Comparison of ENCODE assay signal across 8 cellular contexts in genomic region chr16:81697321-81697885, GRCh38.
DNase-seq lines count a peak whose midpoint lies in the region; ATAC-seq, FAIRE-seq and TF ChIP-seq lines count a peak whose summit lies in the region.

No MANE protein-coding gene starts in this region.

- H3K9ac ChIP-seq in GM23248 (no peak overlapping the region), K562 (ENCODE audit: insufficient read depth in 1 of 2, low read depth in 2 of 2, low read length in 2 of 2) (no peak overlapping the region; a peak in 1 of 4 replicates)

- peaks cover 38% of the 10 kb centered on the region for H3K36me3 Mint-ChIP-seq in CD4-positive, CD25-positive, alpha-beta regulatory T cell

- H3K4me3 Mint-ChIP-seq in CD4-positive, CD25-positive, alpha-beta regulatory T cell: no peak overlapping the region

- TF ChIP-seq CTCF in K562 (IDR thresholded peaks at IDR 0.05 in 2 of 3, conservative IDR thresholded peaks at IDR 0.05 in 1 of 3; ENCODE audit: insufficient read depth in 2 of 3, low read depth in 1 of 3, low read length in 3 of 3) (peak; percentile 90 to 96 (median 94)), omental fat pad (IDR thresholded peaks at IDR 0.05) (no peak)

- no peak overlapping the region for H3K27ac ChIP-seq in CD4-positive, CD25-positive, alpha-beta regulatory T cell (ENCODE audit: insufficient read depth, low read length, poor library complexity, severe bottlenecking)
- no peak overlapping the region for H3K27ac ChIP-seq in GM23248
- H3K27ac ChIP-seq in K562 (ENCODE audit: extremely low read depth, low read depth, low read length): no peak overlapping the region

- in situ Hi-C loops in GM23248 (cut with MboI) (no loop called here), K562 (cut with MboI) (loop anchor here (5.0 kb wide), 1 partner anchor 75 kb away; no protein-coding TSS in a partner anchor)

- H2AFZ ChIP-seq in GM23248 (no peak overlapping the region), K562 (ENCODE audit: low read depth, low read length) (no peak overlapping the region)

- H3K9me3 ChIP-seq in CD4-positive, CD25-positive, alpha-beta regulatory T cell (ENCODE audit: control insufficient read depth in 2 of 2, low read length in 2 of 2): no peaks in the 10 kb centered on the region
- H3K9me3 ChIP-seq in GM23248 (ENCODE audit: low read depth): no peaks in the 10 kb centered on the region
- H3K9me3 ChIP-seq in K562 (replicated peaks; ENCODE audit: control insufficient read depth, insufficient read depth, low read depth, low read length): no peaks in the 10 kb centered on the region

- no peak overlapping the region for H3K4me3 ChIP-seq in CD4-positive, CD25-positive, alpha-beta regulatory T cell (ENCODE audit: low read depth, low read length)
- H3K4me3 ChIP-seq in GM23248 (no peak overlapping the region), K562 (no peak overlapping the region)

- no peaks in the 10 kb centered on the region for H3K4me1 ChIP-seq in CD4-positive, CD25-positive, alpha-beta regulatory T cell (ENCODE audit: control insufficient read depth, insufficient read depth, low read length, poor library complexity, severe bottlenecking)
- H3K4me1 ChIP-seq in GM23248 (ENCODE audit: insufficient read depth): no peaks in the 10 kb centered on the region
- H3K4me1 ChIP-seq in K562 (replicated peaks in 1 of 2; ENCODE audit: control insufficient read depth in 2 of 2, insufficient read depth in 2 of 2, low read length in 2 of 2): peaks cover 2 to 18% of the 10 kb centered on the region in 2 experiments; a peak in 4 of 5 replicates

- no peak; the same call in 1 of the 2 replicates for TF ChIP-seq EP300 in K562 (IDR thresholded peaks at IDR 0.05; ENCODE audit: low read length)

- H3K79me2 ChIP-seq in GM23248 (ENCODE audit: insufficient read depth): no peaks in the 10 kb centered on the region
- H3K79me2 ChIP-seq in K562 (ENCODE audit: control insufficient read depth, insufficient read depth, low read length): no peaks in the 10 kb centered on the region

- H3K4me2 ChIP-seq in GM23248 (ENCODE audit: unreplicated experiment) (no peak overlapping the region), K562 (ENCODE audit: insufficient read depth, low read length) (no peak overlapping the region)

- peaks cover 0 to 8% (median 2%) of the 10 kb centered on the region in 4 donors for H3K4me1 Mint-ChIP-seq in CD4-positive, CD25-positive, alpha-beta regulatory T cell

- no peak for TF ChIP-seq POLR2A in K562 (conservative IDR thresholded peaks at IDR 0.05)

- H4K20me1 ChIP-seq in GM23248 (ENCODE audit: insufficient read depth): no peaks in the 10 kb centered on the region
- H4K20me1 ChIP-seq in K562 (replicated peaks; ENCODE audit: control insufficient read depth, insufficient read depth, low read length): no peaks in the 10 kb centered on the region

- peaks cover 31% of the 10 kb centered on the region for H3K36me3 ChIP-seq in CD4-positive, CD25-positive, alpha-beta regulatory T cell (ENCODE audit: control insufficient read depth, insufficient read depth, low read length)
- H3K36me3 ChIP-seq in GM23248 (ENCODE audit: low read depth) (no peaks in the 10 kb centered on the region), K562 (ENCODE audit: control insufficient read depth, insufficient read depth, low read length) (peaks cover 61% of the 10 kb centered on the region)

- peak; percentile 92 for FAIRE-seq in K562 (lab: Jason Lieb, UNC)

- intact Hi-C loops in K562 (cut with micrococcal nuclease): loop anchor here (1.0 to 10.0 kb wide), 3 partner anchors 74 to 294 kb away; no protein-coding TSS in a partner anchor
- intact Hi-C loops in left colon (cut with DNase I, micrococcal nuclease): loop anchor here in 1 of 2 donors (10.0 kb wide), 1 partner anchor 53 kb away; no protein-coding TSS in a partner anchor

- POLR2A ChIA-PET in K562 (lab: Yijun Ruan, JAX): interaction anchor here (0.5 to 1.6 kb wide), 11 partner anchors 9 to 285 kb away, joined by 3 to 6 read pairs (median 3); no protein-coding TSS in a partner anchor

- no peak for ATAC-seq in CD4-positive, CD25-positive, alpha-beta regulatory T cell (ENCODE audit: low read depth in 2 of 2)
- peak; percentile 80 for ATAC-seq in SK-N-SH treated with all-trans-retinoic acid at 6 μM for 48 hours
- peak; percentile 93 for ATAC-seq in K562
- peak; percentile 78 for ATAC-seq in left colon
- ATAC-seq in omental fat pad (ENCODE audit: low FRiP score): no peak
- no peak for ATAC-seq in GM21717 (IDR thresholded peaks at IDR 0.05; ENCODE audit: unreplicated experiment)

- no peaks in the 10 kb centered on the region for H3K9me2 ChIP-seq in GM23248 (ENCODE audit: insufficient read depth)

- no peaks in the 10 kb centered on the region for H3F3A ChIP-seq in GM23248 (ENCODE audit: insufficient read depth)

- peak; percentile 83 to 92 for TF ChIP-seq RAD21 in K562 (CRISPR knock-in tag; conservative IDR thresholded peaks at IDR 0.05 in 1 of 2, IDR thresholded peaks at IDR 0.05 in 1 of 2)

- H3K9me3 Mint-ChIP-seq in CD4-positive, CD25-positive, alpha-beta regulatory T cell: no peaks in the 10 kb centered on the region

- peak in 2 of 3 donors; percentile 15 to 55 for DNase-seq in CD4-positive, CD25-positive, alpha-beta regulatory T cell
- DNase-seq in GM23248: peak; percentile 60
- DNase-seq in K562 (ENCODE audit: extremely low read depth in 1 of 4, low spot score in 3 of 4): peak; percentile 57 to 83 (median 74)
- DNase-seq in left colon: peak; percentile 52 to 72
- peak; percentile 28 to 36 for DNase-seq in stimulated activated CD8-positive, alpha-beta memory T cell treated with anti-CD3 and anti-CD28 coated beads, Interleukin-4, amount 100 ng/mL, for 1 hour (ENCODE audit: low read depth in 2 of 2, low spot score in 1 of 2)
- DNase-seq in omental fat pad (ENCODE audit: low spot score): no peak

- no peaks in the 10 kb centered on the region for H3K27me3 ChIP-seq in CD4-positive, CD25-positive, alpha-beta regulatory T cell (ENCODE audit: control insufficient read depth, insufficient read depth, low read length)
- H3K27me3 ChIP-seq in GM23248 (replicated peaks; ENCODE audit: insufficient read depth) (no peaks in the 10 kb centered on the region), K562 (ENCODE audit: control insufficient read depth in 2 of 2, insufficient read depth in 2 of 2, low read length in 2 of 2) (no peaks in the 10 kb centered on the region)

- no TSS peak for BruUV-seq in K562 (replicated peaks; lab: Mats Ljungman, UMichigan)

- CTCF ChIA-PET in K562 (lab: Yijun Ruan, JAX; ENCODE audit: low intra/inter-chr PET ratio): interaction anchor here (2.0 to 3.6 kb wide), 2 partner anchors 73 to 294 kb away, joined by 11 to 42 read pairs; no protein-coding TSS in a partner anchor

- H3K9me1 ChIP-seq in K562 (ENCODE audit: control insufficient read depth, insufficient read depth, low read length): no peaks in the 10 kb centered on the region

- no peak overlapping the region for H3K27ac Mint-ChIP-seq in CD4-positive, CD25-positive, alpha-beta regulatory T cell

- H3K27me3 Mint-ChIP-seq in CD4-positive, CD25-positive, alpha-beta regulatory T cell: no peaks in the 10 kb centered on the region

- WGBS in GM23248 (ENCODE audit: low coverage in 1 of 2, low lambda C conversion rate in 2 of 2, missing lambda C conversion rate in 2 of 2), 2 experiments: 95 to 96% methylated on average over 24 to 25 of the region's 25 CpGs
- 83% methylated on average over 24 of the region's 25 CpGs for WGBS in K562 (ENCODE audit: insufficient coverage, low coverage, missing lambda C conversion rate)

TF ChIP-seq in SK-N-SH treated with all-trans-retinoic acid at 6 μM for 48 hours, 23 proteins besides CTCF, POLR2A, EP300 and RAD21 (continues in another document):
- TF ChIP-seq TOX (CRISPR knock-in tag; IDR thresholded peaks at IDR 0.05; ENCODE audit: borderline replicate concordance) (no peak), ZFP3 (CRISPR knock-in tag; IDR thresholded peaks at IDR 0.05) (no peak), GLIS3 (CRISPR knock-in tag; IDR thresholded peaks at IDR 0.05) (no peak), CREB5 (CRISPR knock-in tag; IDR thresholded peaks at IDR 0.05; ENCODE audit: low read depth) (no peak), SNAI2 (CRISPR knock-in tag; IDR thresholded peaks at IDR 0.05) (no peak)

TF ChIP-seq in K562, 482 proteins besides CTCF, POLR2A, EP300 and RAD21 (continues in another document):
- peak; percentile 44 for TF ChIP-seq RBM22 (IDR thresholded peaks at IDR 0.05; ENCODE audit: low read depth, low read length, poor library complexity, severe bottlenecking)
- no peak for TF ChIP-seq ZFP91 (CRISPR knock-in tag; IDR thresholded peaks at IDR 0.05)
- TF ChIP-seq CREM (IDR thresholded peaks at IDR 0.05; ENCODE audit: low read depth): no peak
- TF ChIP-seq STAG1 (CRISPR knock-in tag; IDR thresholded peaks at IDR 0.05; ENCODE audit: borderline replicate concordance): peak; percentile 85; the same call in 1 of the 2 replicates
- TF ChIP-seq PTRF (tag; IDR thresholded peaks at IDR 0.05): no peak
- 0 out of 2 replicates have a peak, but pooled peaks have one; percentile 8 for TF ChIP-seq JUND (IDR thresholded peaks at IDR 0.05; ENCODE audit: borderline replicate concordance, low read depth, low read length)
- TF ChIP-seq JUND (tag; IDR thresholded peaks at IDR 0.05; ENCODE audit: borderline replicate concordance, low read depth, low read length): no peak
- no peak for TF ChIP-seq NCOA1 (IDR thresholded peaks at IDR 0.05; ENCODE audit: low read depth)
- TF ChIP-seq KLF16 (IDR thresholded peaks at IDR 0.05): 0 out of 2 replicates have a peak, but pooled peaks have one; percentile 42
- TF ChIP-seq SAFB2 (IDR thresholded peaks at IDR 0.05; ENCODE audit: borderline replicate concordance, low read depth, low read length, severe bottlenecking): no peak

Comparison
In these comparisons a context has a peak if more than half of its experiments do, and no peak if none do; other contexts are left out.
1. ATAC-seq: peak in SK-N-SH treated with all-trans-retinoic acid at 6 μM for 48 hours (single experiment), K562 (single experiment) and left colon (single experiment); none in CD4-positive, CD25-positive, alpha-beta regulatory T cell (0 of 2), omental fat pad (single experiment) and GM21717 (single experiment).
2. CTCF ChIP-seq: peak in K562 (3 of 3); none in omental fat pad (0 of 3).